Comparison of ENCODE assay signal across 10 cellular contexts in the genomic region with DNA sequence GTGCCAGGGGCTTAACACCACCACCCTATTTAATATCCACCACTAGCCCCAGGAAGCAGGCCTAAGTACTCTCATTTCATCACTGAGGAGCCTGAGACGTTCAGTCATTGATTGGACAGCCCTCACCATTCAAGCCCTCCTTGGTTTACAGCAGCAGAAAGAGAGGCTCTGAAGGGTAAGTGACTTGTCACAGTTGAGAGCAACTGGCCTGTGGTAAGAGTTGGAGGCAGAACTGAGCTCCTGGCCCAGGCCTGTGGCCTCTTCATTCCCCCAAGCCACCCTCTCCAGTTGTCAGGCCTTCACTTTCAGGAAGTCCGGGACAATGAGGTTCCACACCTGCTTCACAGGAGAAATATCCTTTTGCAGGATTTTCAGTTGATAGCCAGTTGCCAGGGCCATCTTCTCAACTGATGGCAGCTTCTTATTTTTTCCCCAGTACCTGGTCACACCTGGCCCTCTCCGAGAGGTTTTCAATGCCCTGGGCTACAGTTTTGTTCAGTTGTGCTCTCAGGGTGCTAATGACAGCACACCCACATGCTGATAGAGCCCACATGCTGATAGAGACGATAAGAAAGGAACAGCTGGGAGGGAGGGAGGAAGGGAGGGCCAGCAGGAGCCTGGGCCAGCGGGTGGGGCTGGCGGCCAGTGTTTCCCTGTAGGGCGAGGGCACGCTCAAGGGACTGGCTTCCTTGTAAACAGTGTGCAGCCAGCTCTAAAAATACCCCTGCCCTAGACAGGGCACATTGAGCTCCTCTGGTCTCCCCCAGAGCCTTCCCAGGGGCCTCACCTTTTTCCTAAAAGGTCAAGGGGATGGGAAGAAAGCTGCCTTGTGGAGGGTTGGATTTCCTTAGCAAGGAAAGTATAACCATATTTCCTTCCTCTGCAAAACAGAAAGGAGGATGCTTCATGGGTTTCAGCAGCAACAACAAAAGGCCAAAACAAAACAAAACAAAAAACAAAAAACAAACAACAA.
DNase-seq lines count a peak whose midpoint lies in the region; ATAC-seq and TF ChIP-seq lines count a peak whose summit lies in the region.
"Had no signal": no experiment of that assay in that cellular context is flagged by ENCODE, and none has a peak within 500 bp of the region (broad histone marks: within the 10 kb centered on the region; RNA-seq: fewer than 3 reads in every experiment).

No MANE protein-coding gene starts in this region.

- no peak overlapping the region for H3K4me3 Mint-ChIP-seq in T-helper 17 cell
- H3K4me3 Mint-ChIP-seq in activated T-cell treated with anti-CD3 and anti-CD28 coated beads, Interleukin-2, amount 50 U/mL, for 72 hours: no peak overlapping the region
- H3K4me3 Mint-ChIP-seq in stimulated activated naive B cell treated with anti-CD40 and anti-IgM and Interleukin-4, amounts not matched to agents 10 μg/mL and 1 μg/mL and 100 μg/mL, for 72 hours: no peak overlapping the region
- H3K4me3 Mint-ChIP-seq: naive B cell had no signal

- no peaks in the 10 kb centered on the region for H3K4me1 Mint-ChIP-seq in T-helper 17 cell
- peaks cover 9% of the 10 kb centered on the region for H3K4me1 Mint-ChIP-seq in activated T-cell treated with anti-CD3 and anti-CD28 coated beads, Interleukin-2, amount 50 U/mL, for 72 hours (ENCODE audit: low read depth)
- peaks cover 13 to 31% of the 10 kb centered on the region in 2 donors for H3K4me1 Mint-ChIP-seq in stimulated activated naive B cell treated with anti-CD40 and anti-IgM and Interleukin-4, amounts not matched to agents 10 μg/mL and 1 μg/mL and 100 μg/mL, for 72 hours

- DNase-seq in HL-60 (ENCODE audit: low read depth in 1 of 2, low spot score in 1 of 2) (peak in 1 of 2 experiments; percentile 55), T-helper 17 cell (no peak), islet precursor cell (peak; percentile 81), stomach (peak; percentile 89), SIG-M5 treated with dmso at 0.1 percent for 504 hours (lab: John Stamatoyannopoulos, UW; ENCODE audit: unreplicated experiment) (no peak), OCI-M2 (lab: John Stamatoyannopoulos, UW; ENCODE audit: unreplicated experiment) (no peak)
- no peak for DNase-seq in activated T-cell treated with anti-CD3 and anti-CD28 coated beads, Interleukin-2, amount 50 U/mL, for 72 hours
- no peak for DNase-seq in stimulated activated naive B cell treated with anti-CD40 and anti-IgM and Interleukin-4, amounts not matched to agents 10 μg/mL and 1 μg/mL and 100 μg/mL, for 72 hours
- DNase-seq: naive B cell, NCI-H2227 treated with DMSO at 0.1 percent for 48 hours had no signal

- no peaks in the 10 kb centered on the region for H3K27me3 ChIP-seq in HL-60 (ENCODE audit: insufficient read depth, poor library complexity, severe bottlenecking)
- no peaks in the 10 kb centered on the region for H3K27me3 ChIP-seq in stomach

- H3K4me3 ChIP-seq in HL-60 (replicated peaks; ENCODE audit: insufficient read depth, low read length) (no peak overlapping the region), stomach (no peak overlapping the region)

- H3K4me1 ChIP-seq in stomach: peaks cover 60 to 89% (median 78%) of the 10 kb centered on the region in 4 donors

- TF ChIP-seq CTCF in HL-60 (IDR thresholded peaks at IDR 0.05; ENCODE audit: insufficient read depth, low read length) (no peak), stomach (IDR thresholded peaks at IDR 0.05) (no peak)

- peaks cover 2% of the 10 kb centered on the region for H3K36me3 Mint-ChIP-seq in T-helper 17 cell (ENCODE audit: low read depth)
- no peaks in the 10 kb centered on the region for H3K36me3 Mint-ChIP-seq in activated T-cell treated with anti-CD3 and anti-CD28 coated beads, Interleukin-2, amount 50 U/mL, for 72 hours (ENCODE audit: insufficient read depth in 2 of 2)
- H3K36me3 Mint-ChIP-seq in stimulated activated naive B cell treated with anti-CD40 and anti-IgM and Interleukin-4, amounts not matched to agents 10 μg/mL and 1 μg/mL and 100 μg/mL, for 72 hours: no peaks in the 10 kb centered on the region

- no peak for ATAC-seq in T-helper 17 cell
- no peak for ATAC-seq in activated T-cell treated with anti-CD3 and anti-CD28 coated beads, Interleukin-2, amount 50 U/mL, for 72 hours (replicated peaks in 1 of 2)
- ATAC-seq in stimulated activated naive B cell treated with anti-CD40 and anti-IgM and Interleukin-4, amounts not matched to agents 10 μg/mL and 1 μg/mL and 100 μg/mL, for 72 hours (replicated peaks): no peak

- WGBS in stomach, 5 donors: 16 to 42% (median 26%) methylated on average over 3 to 8 of the region's 8 CpGs

- no peak for TF ChIP-seq EP300 in stomach (IDR thresholded peaks at IDR 0.05)

- no peaks in the 10 kb centered on the region for H3K9me3 ChIP-seq in T-helper 17 cell (ENCODE audit: control insufficient read depth, low read length, poor library complexity, severe bottlenecking)
- H3K9me3 ChIP-seq in stomach: no peaks in the 10 kb centered on the region

- no peak for TF ChIP-seq POLR2A in stomach (IDR thresholded peaks at IDR 0.05)

- no peaks in the 10 kb centered on the region for H3K36me3 ChIP-seq in stomach

- H3K27ac Mint-ChIP-seq in T-helper 17 cell: peak overlapping the region; percentile 45
- no peak overlapping the region for H3K27ac Mint-ChIP-seq in activated T-cell treated with anti-CD3 and anti-CD28 coated beads, Interleukin-2, amount 50 U/mL, for 72 hours
- H3K27ac Mint-ChIP-seq in stimulated activated naive B cell treated with anti-CD40 and anti-IgM and Interleukin-4, amounts not matched to agents 10 μg/mL and 1 μg/mL and 100 μg/mL, for 72 hours: no peak overlapping the region

- no peaks in the 10 kb centered on the region for H3K27me3 Mint-ChIP-seq in T-helper 17 cell
- H3K27me3 Mint-ChIP-seq in activated T-cell treated with anti-CD3 and anti-CD28 coated beads, Interleukin-2, amount 50 U/mL, for 72 hours (ENCODE audit: low read depth): peaks cover 5% of the 10 kb centered on the region
- no peaks in the 10 kb centered on the region for H3K27me3 Mint-ChIP-seq in stimulated activated naive B cell treated with anti-CD40 and anti-IgM and Interleukin-4, amounts not matched to agents 10 μg/mL and 1 μg/mL and 100 μg/mL, for 72 hours
- H3K27me3 Mint-ChIP-seq: naive B cell had no signal

- intact Hi-C loops in stomach (cut with DNase I; ENCODE audit: low total_unique reads): no loop called here

- H3K9me3 Mint-ChIP-seq in activated T-cell treated with anti-CD3 and anti-CD28 coated beads, Interleukin-2, amount 50 U/mL, for 72 hours: peaks cover 0 to under 1% of the 10 kb centered on the region in 2 donors
- H3K9me3 Mint-ChIP-seq in stimulated activated naive B cell treated with anti-CD40 and anti-IgM and Interleukin-4, amounts not matched to agents 10 μg/mL and 1 μg/mL and 100 μg/mL, for 72 hours: no peaks in the 10 kb centered on the region
- H3K9me3 Mint-ChIP-seq: naive B cell had no signal

- peak overlapping the region; percentile 53 for H3K27ac ChIP-seq in HL-60 (replicated peaks)
- peak overlapping the region; percentile 66 to 98 (median 85) for H3K27ac ChIP-seq in stomach

Comparison
In these comparisons a context has a peak if more than half of its experiments do, and no peak if none do; other contexts are left out.
1. DNase-seq: peak in islet precursor cell (single experiment) and stomach (single experiment); none in T-helper 17 cell (0 of 3), activated T-cell treated with anti-CD3 and anti-CD28 coated beads, Interleukin-2, amount 50 U/mL, for 72 hours (0 of 2), SIG-M5 treated with dmso at 0.1 percent for 504 hours (single experiment), stimulated activated naive B cell treated with anti-CD40 and anti-IgM and Interleukin-4, amounts not matched to agents 10 μg/mL and 1 μg/mL and 100 μg/mL, for 72 hours (single experiment) and OCI-M2 (single experiment).